8 cellular contexts compared by ENCODE assay signal in genomic region chr15:94324117-94324826, GRCh38.
A peak's percentile ranks its signal among the peaks of the same experiment; 100 is the strongest.
DNase-seq lines count a peak whose midpoint lies in the region; ATAC-seq and TF ChIP-seq lines count a peak whose summit lies in the region.

No MANE protein-coding gene starts in this region.

- H3K27ac ChIP-seq in OCI-LY1 (ENCODE audit: low read depth, low read length, poor library complexity, severe bottlenecking) (peak overlapping the region; percentile 51), neutrophil (peak overlapping the region; percentile 47), upper lobe of left lung (no peak overlapping the region)

- H3K4me3 ChIP-seq in OCI-LY1 (ENCODE audit: low read depth, low read length, poor library complexity, severe bottlenecking) (no peak overlapping the region), fibroblast of pulmonary artery (replicated peaks; ENCODE audit: low read depth, low read length) (no peak overlapping the region), neutrophil (ENCODE audit: low read depth in 1 of 2, low read length in 1 of 2) (peak overlapping the region in 1 of 2 experiments; percentile 8), upper lobe of left lung (no peak overlapping the region)

- H4K20me1 ChIP-seq in OCI-LY1 (ENCODE audit: insufficient read depth, low read length), result no peaks in the 10 kb centered on the region

- no peaks in the 10 kb centered on the region for H3K9me3 ChIP-seq in OCI-LY1 (ENCODE audit: low read length)
- no peaks in the 10 kb centered on the region for H3K9me3 ChIP-seq in neutrophil
- no peaks in the 10 kb centered on the region for H3K9me3 ChIP-seq in upper lobe of left lung

- H3K9me2 ChIP-seq in OCI-LY1 (ENCODE audit: low read depth, low read length), result no peaks in the 10 kb centered on the region

- no peak for TF ChIP-seq EP300 in upper lobe of left lung (IDR thresholded peaks at IDR 0.05)

- TF ChIP-seq POLR2A in upper lobe of left lung (IDR thresholded peaks at IDR 0.05), result no peak

- TF ChIP-seq CTCF in OCI-LY1 (IDR thresholded peaks at IDR 0.05; ENCODE audit: low read length), result peak; percentile 97
- peak; percentile 96 for TF ChIP-seq CTCF in fibroblast of pulmonary artery (IDR thresholded peaks at IDR 0.05; ENCODE audit: low read length, missing control alignments)
- peak; percentile 88 for TF ChIP-seq CTCF in neutrophil (IDR thresholded peaks at IDR 0.05)
- peak; percentile 65 to 95 (median 88) for TF ChIP-seq CTCF in upper lobe of left lung (IDR thresholded peaks at IDR 0.05)

- H3K9ac ChIP-seq in OCI-LY1 (ENCODE audit: low read length), result peak overlapping the region; percentile 9; the same call in 1 of the 2 replicates

- H3K4me2 ChIP-seq in OCI-LY1 (ENCODE audit: low read length), result peak overlapping the region; percentile 39; the same call in 1 of the 2 replicates

- ATAC-seq in GM21423 (IDR thresholded peaks at IDR 0.05; ENCODE audit: unreplicated experiment) (peak; percentile 83), upper lobe of left lung (ENCODE audit: low FRiP score in 2 of 2) (peak; percentile 94 to 95)

- peaks cover 5% of the 10 kb centered on the region; the same call in 1 of the 2 replicates for H3K79me2 ChIP-seq in OCI-LY1 (ENCODE audit: insufficient read depth, low read length)

- 30 to 31% methylated on average over 17 of the region's 17 CpGs for WGBS in upper lobe of left lung, 2 donors

- H3K4me1 ChIP-seq in OCI-LY1 (ENCODE audit: insufficient read depth, low read length, severe bottlenecking) (peaks cover 20% of the 10 kb centered on the region), neutrophil (ENCODE audit: control insufficient read depth in 1 of 2, insufficient read depth in 1 of 2, low read depth in 1 of 2, low read length in 1 of 2) (peaks cover 31 to 41% of the 10 kb centered on the region in 2 experiments), upper lobe of left lung (peaks cover 0 to 11% (median 3%) of the 10 kb centered on the region in 4 donors)

- H3K36me3 ChIP-seq in OCI-LY1 (ENCODE audit: insufficient read depth, low read length) (peaks cover 51% of the 10 kb centered on the region), neutrophil (peaks cover 52% of the 10 kb centered on the region), upper lobe of left lung (no peaks in the 10 kb centered on the region)

- peak; percentile 0 for DNase-seq in DMS79 (lab: John Stamatoyannopoulos, UW)
- peak; percentile 58 for DNase-seq in HT1080 (ENCODE audit: low read depth)
- DNase-seq in activated T-cell treated with anti-CD3 and anti-CD28 coated beads, Interleukin-2, amount 50 U/mL, for 1 hour, result peak; percentile 50
- DNase-seq in fibroblast of pulmonary artery (ENCODE audit: low read depth), result peak; percentile 71
- DNase-seq in upper lobe of left lung, result peak in 1 of 2 donors; percentile 49

- no peak overlapping the region for H2AFZ ChIP-seq in OCI-LY1 (ENCODE audit: low read length)

- no peaks in the 10 kb centered on the region for H3F3A ChIP-seq in OCI-LY1 (ENCODE audit: insufficient read depth, low read length)

- H3K27me3 ChIP-seq in OCI-LY1 (ENCODE audit: insufficient read depth, low read length) (no peaks in the 10 kb centered on the region), neutrophil (no peaks in the 10 kb centered on the region), upper lobe of left lung (no peaks in the 10 kb centered on the region)

Comparison
In these comparisons a context has a peak if more than half of its experiments do, and no peak if none do; other contexts are left out.
1. H3K27ac ChIP-seq: peak in OCI-LY1 (single experiment) and neutrophil (single experiment); none in upper lobe of left lung (0 of 4).
2. Peak in every context shown above with its lines, with median percentiles within 50 percentile points of each other: CTCF ChIP-seq.